8 cellular contexts compared by ENCODE assay signal in genomic region chrX:69538321-69538876, GRCh38. TPM values are rescaled to one million over a fixed set of nuclear protein-coding genes. Genes with fewer than 3 reads are reported as not detected.
A peak's percentile ranks its signal among the peaks of the same experiment; 100 is the strongest.
DNase-seq lines count a peak whose midpoint lies in the region; ATAC-seq lines count a peak whose summit lies in the region.

No MANE protein-coding gene starts in this region.

- peak; percentile 43 for DNase-seq in HPDE6-E6E7 (ENCODE audit: extremely low spot score)
- peak; percentile 31 for DNase-seq in T-helper 22 cell (ENCODE audit: low read depth)
- peak; percentile 60 for DNase-seq in astrocyte of the hippocampus (ENCODE audit: low read depth, low spot score)
- DNase-seq in NCI-H1694 (lab: John Stamatoyannopoulos, UW): no peak

- peak overlapping the region; percentile 58 for H3K4me3 ChIP-seq in BLaER1
- H3K4me3 ChIP-seq in iPS-11a (ENCODE audit: low read depth, low read length): peak overlapping the region; percentile 5
- peak overlapping the region in 2 of 3 donors; percentile 57 to 65 for H3K4me3 ChIP-seq in skeletal muscle tissue (ENCODE audit: low read length in 3 of 3)

- peak overlapping the region; percentile 77 for H3K4me2 ChIP-seq in BLaER1

- H3K27me3 ChIP-seq in BLaER1 (peaks cover 37% of the 10 kb centered on the region), skeletal muscle tissue (ENCODE audit: control insufficient read depth in 3 of 3, insufficient read depth in 3 of 3, low read length in 3 of 3) (peaks cover 0 to 9% (median 0%) of the 10 kb centered on the region in 3 donors)

- peak; percentile 93 for ATAC-seq in GM19351 (IDR thresholded peaks at IDR 0.05; ENCODE audit: unreplicated experiment)

- H3K9ac ChIP-seq in BLaER1 (peak overlapping the region; percentile 62; the same call in 1 of the 2 replicates), skeletal muscle tissue (ENCODE audit: low read depth in 1 of 3, low read length in 3 of 3) (peak overlapping the region in 2 of 3 donors; percentile 69 to 73)

- peak overlapping the region; percentile 73 for H3K27ac ChIP-seq in BLaER1
- H3K27ac ChIP-seq in skeletal muscle tissue (ENCODE audit: low read depth, low read length): no peak overlapping the region

- H3K9me3 ChIP-seq in BLaER1: peaks cover 13% of the 10 kb centered on the region
- H3K9me3 ChIP-seq in skeletal muscle tissue (ENCODE audit: control insufficient read depth in 3 of 3, low read length in 3 of 3): peaks cover 0 to 5% (median 0%) of the 10 kb centered on the region in 3 donors

- H4K20me1 ChIP-seq in BLaER1: no peaks in the 10 kb centered on the region

- H3K36me3 ChIP-seq in BLaER1 (no peaks in the 10 kb centered on the region), skeletal muscle tissue (ENCODE audit: control insufficient read depth in 3 of 3, insufficient read depth in 3 of 3, low read length in 3 of 3) (no peaks in the 10 kb centered on the region)

- H3K4me1 ChIP-seq in BLaER1: peaks cover 21% of the 10 kb centered on the region
- peaks cover 0 to 5% (median 3%) of the 10 kb centered on the region in 3 donors for H3K4me1 ChIP-seq in skeletal muscle tissue (ENCODE audit: control insufficient read depth in 3 of 3, insufficient read depth in 3 of 3, low read length in 3 of 3)

RNA-seq across cellular contexts. Expression of gene NALF2, which starts 34.3 kb away (rescaled TPM):
- not detected for total RNA-seq in skeletal muscle tissue

Comparison
In these comparisons a context has a peak if more than half of its experiments do, and no peak if none do; other contexts are left out.
1. H3K4me3 ChIP-seq: peak in every context shown above with its lines; median percentile 61 in skeletal muscle tissue; 58 in BLaER1; 5 in iPS-11a.